1 cellular context compared by ENCODE assay signal in the genomic region with DNA sequence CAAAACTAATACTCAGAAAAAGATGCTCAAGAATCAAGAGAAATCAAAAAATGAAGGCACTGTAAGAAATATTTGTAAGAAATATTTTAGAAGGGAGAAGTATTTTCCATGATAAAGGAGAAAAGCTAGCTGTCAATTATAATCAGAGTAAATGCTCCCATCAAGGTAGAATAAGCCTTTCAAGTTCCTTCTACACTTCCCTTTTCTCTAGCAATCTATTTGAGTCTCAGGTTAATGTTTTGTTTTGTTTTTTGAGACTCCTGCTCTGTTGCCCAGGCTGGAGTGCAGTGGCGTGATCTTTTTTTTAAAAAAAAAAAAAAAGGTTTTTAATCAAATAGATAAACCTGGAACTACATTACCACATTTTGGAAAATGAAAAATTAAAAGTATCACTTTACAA.
TF ChIP-seq lines count a peak whose summit lies in the region.

No MANE protein-coding gene starts in this region.

TF ChIP-seq in K562, 482 proteins besides CTCF, POLR2A, EP300 and RAD21 (continued from another document):
- TF ChIP-seq SPI1 (IDR thresholded peaks at IDR 0.05; ENCODE audit: borderline replicate concordance, low read depth, low read length) (peak; percentile 81; the same call in 1 of the 2 replicates), CBFA2T2 (conservative IDR thresholded peaks at IDR 0.05) (no peak), TAF9B (IDR thresholded peaks at IDR 0.05; ENCODE audit: partially characterized antibody) (no peak)
